ENCODE assay signal across 1 cellular context in the genomic region with DNA sequence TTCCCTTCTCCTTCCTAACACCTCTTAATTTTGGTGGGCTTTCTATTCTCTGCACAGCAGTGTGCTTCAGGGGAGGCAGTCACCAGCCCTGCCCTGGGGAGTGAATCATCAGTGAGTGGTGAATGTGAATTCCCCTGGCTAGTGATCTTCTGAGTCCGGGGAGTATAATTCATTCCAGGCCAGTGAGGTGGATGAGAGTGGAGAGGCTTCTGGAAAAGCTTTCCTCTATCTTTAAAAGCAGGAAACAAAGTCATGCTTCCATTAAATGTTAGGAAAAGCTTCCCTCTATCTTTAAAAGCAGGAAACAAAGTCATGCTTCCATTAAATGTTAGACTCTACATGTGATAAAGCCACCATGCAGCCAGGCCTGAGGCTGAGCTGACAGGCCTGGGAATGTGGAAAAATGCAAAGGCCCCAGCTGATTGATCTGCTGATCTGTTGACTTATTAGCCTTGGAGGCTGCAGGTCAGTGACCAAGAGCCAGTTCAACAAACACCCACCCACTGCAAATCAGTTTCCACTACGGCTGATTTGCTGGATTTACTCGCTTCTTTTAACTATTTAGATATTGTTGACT.
TF ChIP-seq lines count a peak whose summit lies in the region.

No MANE protein-coding gene starts in this region.

TF ChIP-seq in SK-N-SH, 30 proteins besides CTCF, POLR2A, EP300 and RAD21 (continued from another document):
- TF ChIP-seq FOSL2 (IDR thresholded peaks at IDR 0.05; ENCODE audit: borderline replicate concordance, low read depth) (peak; percentile 96), RXRA (IDR thresholded peaks at IDR 0.05; ENCODE audit: borderline replicate concordance, low read depth) (peak; percentile 74; the same call in 1 of the 2 replicates), ELF1 (IDR thresholded peaks at IDR 0.05) (no peak), EZH2phosphoT487 (IDR thresholded peaks at IDR 0.05; ENCODE audit: borderline replicate concordance, low read depth) (no peak), SIN3A (IDR thresholded peaks at IDR 0.05; ENCODE audit: borderline replicate concordance, low read depth, low read length) (no peak; the same call in 1 of the 2 replicates), JUND (IDR thresholded peaks at IDR 0.05) (peak; percentile 90), FOXJ3 (CRISPR knock-in tag; IDR thresholded peaks at IDR 0.05) (no peak), RCOR1 (IDR thresholded peaks at IDR 0.05; ENCODE audit: low read length) (no peak), TEAD4 (IDR thresholded peaks at IDR 0.05; ENCODE audit: borderline replicate concordance, insufficient read depth) (peak; percentile 78; the same call in 1 of the 2 replicates), NRF1 (IDR thresholded peaks at IDR 0.05; ENCODE audit: low read depth, low read length) (no peak), POLR2AphosphoS5 (IDR thresholded peaks at IDR 0.05; ENCODE audit: low read depth, low read length) (0 out of 2 replicates have a peak, but pooled peaks have one; percentile 67), YY1 (IDR thresholded peaks at IDR 0.05; ENCODE audit: low read depth) (no peak), GABPA (IDR thresholded peaks at IDR 0.05; ENCODE audit: low read depth) (no peak), RFX5 (IDR thresholded peaks at IDR 0.05; ENCODE audit: low read length) (no peak)
- TF ChIP-seq, protein P1, sequence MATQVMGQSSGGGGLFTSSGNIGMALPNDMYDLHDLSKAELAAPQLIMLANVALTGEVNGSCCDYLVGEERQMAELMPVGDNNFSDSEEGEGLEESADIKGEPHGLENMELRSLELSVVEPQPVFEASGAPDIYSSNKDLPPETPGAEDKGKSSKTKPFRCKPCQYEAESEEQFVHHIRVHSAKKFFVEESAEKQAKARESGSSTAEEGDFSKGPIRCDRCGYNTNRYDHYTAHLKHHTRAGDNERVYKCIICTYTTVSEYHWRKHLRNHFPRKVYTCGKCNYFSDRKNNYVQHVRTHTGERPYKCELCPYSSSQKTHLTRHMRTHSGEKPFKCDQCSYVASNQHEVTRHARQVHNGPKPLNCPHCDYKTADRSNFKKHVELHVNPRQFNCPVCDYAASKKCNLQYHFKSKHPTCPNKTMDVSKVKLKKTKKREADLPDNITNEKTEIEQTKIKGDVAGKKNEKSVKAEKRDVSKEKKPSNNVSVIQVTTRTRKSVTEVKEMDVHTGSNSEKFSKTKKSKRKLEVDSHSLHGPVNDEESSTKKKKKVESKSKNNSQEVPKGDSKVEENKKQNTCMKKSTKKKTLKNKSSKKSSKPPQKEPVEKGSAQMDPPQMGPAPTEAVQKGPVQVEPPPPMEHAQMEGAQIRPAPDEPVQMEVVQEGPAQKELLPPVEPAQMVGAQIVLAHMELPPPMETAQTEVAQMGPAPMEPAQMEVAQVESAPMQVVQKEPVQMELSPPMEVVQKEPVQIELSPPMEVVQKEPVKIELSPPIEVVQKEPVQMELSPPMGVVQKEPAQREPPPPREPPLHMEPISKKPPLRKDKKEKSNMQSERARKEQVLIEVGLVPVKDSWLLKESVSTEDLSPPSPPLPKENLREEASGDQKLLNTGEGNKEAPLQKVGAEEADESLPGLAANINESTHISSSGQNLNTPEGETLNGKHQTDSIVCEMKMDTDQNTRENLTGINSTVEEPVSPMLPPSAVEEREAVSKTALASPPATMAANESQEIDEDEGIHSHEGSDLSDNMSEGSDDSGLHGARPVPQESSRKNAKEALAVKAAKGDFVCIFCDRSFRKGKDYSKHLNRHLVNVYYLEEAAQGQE (IDR thresholded peaks at IDR 0.05; ENCODE audit: low read depth, low read length), result no peak
- TF ChIP-seq, protein P2, sequence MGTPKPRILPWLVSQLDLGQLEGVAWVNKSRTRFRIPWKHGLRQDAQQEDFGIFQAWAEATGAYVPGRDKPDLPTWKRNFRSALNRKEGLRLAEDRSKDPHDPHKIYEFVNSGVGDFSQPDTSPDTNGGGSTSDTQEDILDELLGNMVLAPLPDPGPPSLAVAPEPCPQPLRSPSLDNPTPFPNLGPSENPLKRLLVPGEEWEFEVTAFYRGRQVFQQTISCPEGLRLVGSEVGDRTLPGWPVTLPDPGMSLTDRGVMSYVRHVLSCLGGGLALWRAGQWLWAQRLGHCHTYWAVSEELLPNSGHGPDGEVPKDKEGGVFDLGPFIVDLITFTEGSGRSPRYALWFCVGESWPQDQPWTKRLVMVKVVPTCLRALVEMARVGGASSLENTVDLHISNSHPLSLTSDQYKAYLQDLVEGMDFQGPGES (IDR thresholded peaks at IDR 0.05; ENCODE audit: low read depth, low read length), result no peak
